ENCODE assay signal across 8 cellular contexts in genomic region chr17:80899402-80900268, GRCh38.
A peak's percentile ranks its signal among the peaks of the same experiment; 100 is the strongest.
DNase-seq lines count a peak whose midpoint lies in the region; ATAC-seq, FAIRE-seq and TF ChIP-seq lines count a peak whose summit lies in the region.

No MANE protein-coding gene starts in this region.

- intact Hi-C loops in pancreas (cut with DNase I) = no loop called here

- no peaks in the 10 kb centered on the region for H3K9me3 ChIP-seq in pancreas

- H3K9me3 Mint-ChIP-seq in activated CD4-positive, alpha-beta T cell treated with anti-CD3 and anti-CD28 coated beads, Interleukin-2, amount 10 ng/mL, durations not matched to agents 7 days and 5 days = no peaks in the 10 kb centered on the region
- no peaks in the 10 kb centered on the region for H3K9me3 Mint-ChIP-seq in effector memory CD8-positive, alpha-beta T cell

- DNase-seq in DMS53 (lab: John Stamatoyannopoulos, UW) (peak; percentile 69), LNCaP clone FGC (ENCODE audit: low read depth) (peak; percentile 2), pancreas (peak in 4 of 6 donors; percentile 25 to 56 (median 27)), GF-D8 (lab: John Stamatoyannopoulos, UW) (no peak)
- DNase-seq in activated CD4-positive, alpha-beta T cell treated with anti-CD3 and anti-CD28 coated beads, Interleukin-2, amount 10 ng/mL, durations not matched to agents 7 days and 5 days = peak; percentile 89
- DNase-seq in effector memory CD8-positive, alpha-beta T cell = peak; percentile 70 to 78 (median 76)

- no peak overlapping the region for H3K4me3 Mint-ChIP-seq in activated CD4-positive, alpha-beta T cell treated with anti-CD3 and anti-CD28 coated beads, Interleukin-2, amount 10 ng/mL, durations not matched to agents 7 days and 5 days
- no peak overlapping the region for H3K4me3 Mint-ChIP-seq in effector memory CD8-positive, alpha-beta T cell

- H3K4me3 ChIP-seq in LNCaP clone FGC (ENCODE audit: low read depth, low read length) (no peak overlapping the region), pancreas (no peak overlapping the region)

- no peaks in the 10 kb centered on the region for H3K27me3 ChIP-seq in pancreas

- no peaks in the 10 kb centered on the region for H3K4me1 ChIP-seq in pancreas

- no peaks in the 10 kb centered on the region for H3K36me3 ChIP-seq in pancreas

- POLR2A ChIA-PET in activated CD4-positive, alpha-beta T cell treated with anti-CD3 and anti-CD28 coated beads, Interleukin-2, amount 10 ng/mL, durations not matched to agents 7 days and 5 days (lab: Charles Lee) = interaction anchor here (1.0 kb wide), 1 partner anchor 80 kb away, joined by 4 read pairs; no protein-coding TSS in a partner anchor

- peak overlapping the region; percentile 66 for H3K27ac Mint-ChIP-seq in activated CD4-positive, alpha-beta T cell treated with anti-CD3 and anti-CD28 coated beads, Interleukin-2, amount 10 ng/mL, durations not matched to agents 7 days and 5 days
- no peak overlapping the region for H3K27ac Mint-ChIP-seq in effector memory CD8-positive, alpha-beta T cell

- no peak for FAIRE-seq in pancreas (lab: Jason Lieb, UNC)

- no peaks in the 10 kb centered on the region for H3K27me3 Mint-ChIP-seq in activated CD4-positive, alpha-beta T cell treated with anti-CD3 and anti-CD28 coated beads, Interleukin-2, amount 10 ng/mL, durations not matched to agents 7 days and 5 days
- no peaks in the 10 kb centered on the region for H3K27me3 Mint-ChIP-seq in effector memory CD8-positive, alpha-beta T cell

- H3K4me1 Mint-ChIP-seq in activated CD4-positive, alpha-beta T cell treated with anti-CD3 and anti-CD28 coated beads, Interleukin-2, amount 10 ng/mL, durations not matched to agents 7 days and 5 days = peaks cover 70% of the 10 kb centered on the region
- H3K4me1 Mint-ChIP-seq in effector memory CD8-positive, alpha-beta T cell (ENCODE audit: low read depth in 2 of 2) = peaks cover 19 to 26% of the 10 kb centered on the region in 2 donors

- 78 to 79% methylated on average over 22 of the region's 22 CpGs for WGBS in pancreas, 2 donors

- peaks cover 62% of the 10 kb centered on the region for H3K36me3 Mint-ChIP-seq in activated CD4-positive, alpha-beta T cell treated with anti-CD3 and anti-CD28 coated beads, Interleukin-2, amount 10 ng/mL, durations not matched to agents 7 days and 5 days (ENCODE audit: low read depth)
- H3K36me3 Mint-ChIP-seq in effector memory CD8-positive, alpha-beta T cell (ENCODE audit: insufficient read depth) = peaks cover 30% of the 10 kb centered on the region

- ATAC-seq in effector memory CD8-positive, alpha-beta T cell (replicated peaks) = peak; percentile 85
- ATAC-seq in pancreas (peak; percentile 17 to 54 (median 34)), GM21367 (IDR thresholded peaks at IDR 0.05; ENCODE audit: unreplicated experiment) (no peak), GM18907 (IDR thresholded peaks at IDR 0.05; ENCODE audit: unreplicated experiment) (no peak)

- peak; percentile 56 for TF ChIP-seq CTCF in LNCaP clone FGC (IDR thresholded peaks at IDR 0.05; ENCODE audit: control insufficient read depth, extremely low read depth, insufficient read depth)
- TF ChIP-seq CTCF in pancreas (IDR thresholded peaks at IDR 0.05) = peak in 1 of 4 donors; percentile 21

- CTCF ChIA-PET in activated CD4-positive, alpha-beta T cell treated with anti-CD3 and anti-CD28 coated beads, Interleukin-2, amount 10 ng/mL, durations not matched to agents 7 days and 5 days (lab: Charles Lee) = interaction anchor here (0.6 to 2.2 kb wide), 42 partner anchors 10 to 798 kb away, joined by 3 to 16 read pairs (median 3); partner anchors contain the start of gene GAA

- peak overlapping the region in 1 of 4 donors; percentile 76 for H3K27ac ChIP-seq in pancreas

Comparison
In these comparisons a context has a peak if more than half of its experiments do, and no peak if none do; other contexts are left out.
1. ATAC-seq: peak in effector memory CD8-positive, alpha-beta T cell (single experiment) and pancreas (4 of 4); none in GM21367 (single experiment) and GM18907 (single experiment).